ENCODE assay signal across 9 cellular contexts in genomic region chr6:31896493-31896855, GRCh38. TPM values are rescaled to one million over a fixed set of nuclear protein-coding genes. Genes with fewer than 3 reads are reported as not detected.
DNase-seq lines count a peak whose midpoint lies in the region; ATAC-seq and TF ChIP-seq lines count a peak whose summit lies in the region.
"Had no signal": no experiment of that assay in that cellular context is flagged by ENCODE, and none has a peak within 500 bp of the region (broad histone marks: within the 10 kb centered on the region; RNA-seq: fewer than 3 reads in every experiment).

No MANE protein-coding gene starts in this region.

- ATAC-seq in naive thymus-derived CD4-positive, alpha-beta T cell, result no peak
- no peak for ATAC-seq in GM19395 (IDR thresholded peaks at IDR 0.05; ENCODE audit: unreplicated experiment)
- ATAC-seq in GM19452 (IDR thresholded peaks at IDR 0.05; ENCODE audit: unreplicated experiment), result no peak

- peak overlapping the region; percentile 73 to 93 (median 87) for H3K27ac Mint-ChIP-seq in naive thymus-derived CD4-positive, alpha-beta T cell

- no peaks in the 10 kb centered on the region for H3K27me3 ChIP-seq in KMS-11 (ENCODE audit: insufficient read depth, low read depth)
- no peaks in the 10 kb centered on the region for H3K27me3 ChIP-seq in naive thymus-derived CD4-positive, alpha-beta T cell (ENCODE audit: control insufficient read depth in 2 of 2, insufficient read depth in 2 of 2, low read length in 2 of 2)

- TF ChIP-seq CTCF in AG04449 (IDR thresholded peaks at IDR 0.05; ENCODE audit: insufficient read depth, low read length, missing control alignments), result no peak
- no peak for TF ChIP-seq CTCF in KMS-11 (conservative IDR thresholded peaks at IDR 0.05; ENCODE audit: low read depth, low read length)
- no peak for TF ChIP-seq CTCF in choroid plexus epithelial cell (conservative IDR thresholded peaks at IDR 0.05; ENCODE audit: low read depth, low read length)

- H3K4me1 ChIP-seq in KMS-11 (ENCODE audit: low read depth, poor library complexity, severe bottlenecking), result peaks cover 37% of the 10 kb centered on the region
- peaks cover 14 to 20% of the 10 kb centered on the region in 2 donors for H3K4me1 ChIP-seq in naive thymus-derived CD4-positive, alpha-beta T cell (ENCODE audit: control insufficient read depth in 2 of 2, insufficient read depth in 2 of 2, low read length in 2 of 2)

- no peaks in the 10 kb centered on the region for H4K20me1 ChIP-seq in KMS-11 (ENCODE audit: insufficient read depth)

- CTCF ChIA-PET in AG04449 (lab: Yijun Ruan, JAX), result interaction anchor here (1.0 to 1.5 kb wide), 3 partner anchors 9 to 56 kb away, joined by 3 to 9 read pairs (median 8); no protein-coding TSS in a partner anchor
- CTCF ChIA-PET in naive thymus-derived CD4-positive, alpha-beta T cell (lab: Charles Lee), result interaction anchor here (1.6 kb wide), 1 partner anchor 9 kb away, joined by 3 read pairs; no protein-coding TSS in a partner anchor

- POLR2A ChIA-PET in AG04449 (lab: Yijun Ruan, JAX), result interaction anchor here (1.4 kb wide), 2 partner anchors 33 to 232 kb away, joined by 3 to 8 read pairs; partner anchors contain the start of genes GPANK1 and NEU1
- POLR2A ChIA-PET in naive thymus-derived CD4-positive, alpha-beta T cell (lab: Charles Lee), result interaction anchor here (1.5 kb wide), 1 partner anchor 77 kb away, joined by 4 read pairs; no protein-coding TSS in a partner anchor

- H3K4me3 Mint-ChIP-seq in naive thymus-derived CD4-positive, alpha-beta T cell, result peak overlapping the region; percentile 73 to 92 (median 86)

- peak overlapping the region; percentile 63; the same call in 1 of the 2 replicates for H3K9ac ChIP-seq in KMS-11

- DNase-seq in AG04449 (ENCODE audit: low read depth, low spot score) (no peak), choroid plexus epithelial cell (ENCODE audit: low read depth) (no peak), SKM-1 treated with dmso at 0.1 percent for 144 hours (lab: John Stamatoyannopoulos, UW; ENCODE audit: unreplicated experiment) (no peak), NCI-H2227 (lab: John Stamatoyannopoulos, UW; ENCODE audit: unreplicated experiment) (no peak)
- DNase-seq in naive thymus-derived CD4-positive, alpha-beta T cell, result no peak
- DNase-seq: NCI-H1105 had no signal

- H3K27me3 Mint-ChIP-seq in naive thymus-derived CD4-positive, alpha-beta T cell, result no peaks in the 10 kb centered on the region

- H3K9me3 ChIP-seq in naive thymus-derived CD4-positive, alpha-beta T cell (ENCODE audit: control insufficient read depth in 2 of 3, low read length in 3 of 3), result no peaks in the 10 kb centered on the region

- peaks cover 0 to 3% (median 0%) of the 10 kb centered on the region in 11 donors for H3K9me3 Mint-ChIP-seq in naive thymus-derived CD4-positive, alpha-beta T cell

- H3K79me2 ChIP-seq in KMS-11 (ENCODE audit: insufficient read depth, low read depth), result peaks cover 14% of the 10 kb centered on the region

- intact Hi-C loops in naive thymus-derived CD4-positive, alpha-beta T cell (cut with micrococcal nuclease), result loop anchor here (2.0 to 10.0 kb wide), 7 partner anchors 99 to 948 kb away; partner anchors contain the start of genes AGPAT1 (in 1 of the 2), ATP6V1G2 (in 1 of the 2), FKBPL (in 1 of the 2) and GPSM3 (in 1 of the 2)

- H3K36me3 Mint-ChIP-seq in naive thymus-derived CD4-positive, alpha-beta T cell, result peaks cover 7 to 19% (median 9%) of the 10 kb centered on the region in 5 donors

- H3K36me3 ChIP-seq in KMS-11 (ENCODE audit: insufficient read depth), result no peaks in the 10 kb centered on the region; the same call in 1 of the 2 replicates
- peaks cover 0 to 30% (median 9%) of the 10 kb centered on the region in 3 experiments for H3K36me3 ChIP-seq in naive thymus-derived CD4-positive, alpha-beta T cell (ENCODE audit: control insufficient read depth in 2 of 3, insufficient read depth in 3 of 3, low read length in 3 of 3)

- H2AFZ ChIP-seq in KMS-11 (ENCODE audit: low read depth), result peak overlapping the region; percentile 59; the same call in 1 of the 2 replicates

- peaks cover 22 to 41% (median 33%) of the 10 kb centered on the region in 7 donors for H3K4me1 Mint-ChIP-seq in naive thymus-derived CD4-positive, alpha-beta T cell

- peak overlapping the region; percentile 97 for H3K4me3 ChIP-seq in AG04449 (ENCODE audit: low read depth, low read length)
- no peak overlapping the region for H3K4me3 ChIP-seq in KMS-11 (IDR thresholded peaks at IDR 0.05; ENCODE audit: insufficient read depth, low read depth, low read length)
- peak overlapping the region; percentile 98 for H3K4me3 ChIP-seq in choroid plexus epithelial cell (ENCODE audit: low read depth, low read length)
- peak overlapping the region; percentile 93 for H3K4me3 ChIP-seq in naive thymus-derived CD4-positive, alpha-beta T cell (ENCODE audit: low read length)

- H3K4me2 ChIP-seq in KMS-11, result peak overlapping the region; percentile 88

- peak overlapping the region; percentile 30; the same call in 1 of the 2 replicates for H3K27ac ChIP-seq in KMS-11
- peak overlapping the region; percentile 96 for H3K27ac ChIP-seq in naive thymus-derived CD4-positive, alpha-beta T cell (ENCODE audit: low read depth, low read length)

RNA-seq across cellular contexts. Expression of gene EHMT2, which starts 1.0 kb away (rescaled TPM):
- total RNA-seq in naive thymus-derived CD4-positive, alpha-beta T cell, result 10 to 100 TPM; 50.4 to 94.2 (median 71.6) TPM
- 10 to 100 TPM; 37.3 to 66.5 TPM for polyA plus RNA-seq in naive thymus-derived CD4-positive, alpha-beta T cell

RNA-seq across cellular contexts. Expression of gene ZBTB12, which starts 5.4 kb away (rescaled TPM):
- total RNA-seq in naive thymus-derived CD4-positive, alpha-beta T cell, result 1 to 10 TPM in 4 of 5 experiments, under 1 TPM in 1; 0.77 to 4.5 (median 2.5) TPM
- polyA plus RNA-seq in naive thymus-derived CD4-positive, alpha-beta T cell, result under 1 TPM in 1 of 2 donors, not detected in 1; 0.09 TPM

RNA-seq across cellular contexts. Expression of gene SLC44A4, which starts 17.7 kb away (rescaled TPM):
- not detected for total RNA-seq in naive thymus-derived CD4-positive, alpha-beta T cell
- not detected for polyA plus RNA-seq in naive thymus-derived CD4-positive, alpha-beta T cell

RNA-seq across cellular contexts. Expression of gene C2, which starts 31.0 kb away (rescaled TPM):
- 1 to 10 TPM in 4 of 5 experiments, under 1 TPM in 1; 0.89 to 8.2 (median 2.3) TPM for total RNA-seq in naive thymus-derived CD4-positive, alpha-beta T cell
- polyA plus RNA-seq in naive thymus-derived CD4-positive, alpha-beta T cell, result under 1 TPM in 1 of 2 donors, not detected in 1; 0.10 TPM

RNA-seq across cellular contexts. Expression of gene NEU1, which starts 33.9 kb away (rescaled TPM):
- 10 to 100 TPM; 18.6 to 35.0 (median 20.1) TPM for total RNA-seq in naive thymus-derived CD4-positive, alpha-beta T cell
- 10 to 100 TPM; 13.6 to 19.9 TPM for polyA plus RNA-seq in naive thymus-derived CD4-positive, alpha-beta T cell
